14 cellular contexts compared by ENCODE assay signal in genomic region chr14:95875831-95876768, GRCh38. TPM values are rescaled to one million over a fixed set of nuclear protein-coding genes. Genes with fewer than 3 reads are reported as not detected.
DNase-seq lines count a peak whose midpoint lies in the region; ATAC-seq, FAIRE-seq and TF ChIP-seq lines count a peak whose summit lies in the region.
"Had no signal": no experiment of that assay in that cellular context is flagged by ENCODE, and none has a peak within 500 bp of the region (broad histone marks: within the 10 kb centered on the region; RNA-seq: fewer than 3 reads in every experiment).

No MANE protein-coding gene starts in this region.

- no peaks in the 10 kb centered on the region for H3K9me3 Mint-ChIP-seq in activated naive CD8-positive, alpha-beta T cell treated with anti-CD3 and anti-CD28 coated beads, Interleukin-2, amount 10 ng/mL, durations not matched to agents 7 days and 5 days
- H3K9me3 Mint-ChIP-seq in mesothelial cell of epicardium, result no peaks in the 10 kb centered on the region
- no peaks in the 10 kb centered on the region for H3K9me3 Mint-ChIP-seq in activated T-cell treated with anti-CD3 and anti-CD28 coated beads, Interleukin-2, amount 50 U/mL, for 24 hours
- H3K9me3 Mint-ChIP-seq in activated CD8-positive, alpha-beta T cell treated with anti-CD3 and anti-CD28 coated beads, Interleukin-2, amount 10 ng/mL, durations not matched to agents 7 days and 5 days (ENCODE audit: insufficient read depth), result no peaks in the 10 kb centered on the region

- H3K4me3 ChIP-seq in HAP-1, result peak overlapping the region; percentile 53
- H3K4me3 ChIP-seq: uterus had no signal

- no peaks in the 10 kb centered on the region for H3K36me3 Mint-ChIP-seq in activated naive CD8-positive, alpha-beta T cell treated with anti-CD3 and anti-CD28 coated beads, Interleukin-2, amount 10 ng/mL, durations not matched to agents 7 days and 5 days
- no peaks in the 10 kb centered on the region for H3K36me3 Mint-ChIP-seq in mesothelial cell of epicardium
- H3K36me3 Mint-ChIP-seq in activated T-cell treated with anti-CD3 and anti-CD28 coated beads, Interleukin-2, amount 50 U/mL, for 24 hours (ENCODE audit: low read depth), result no peaks in the 10 kb centered on the region
- H3K36me3 Mint-ChIP-seq in activated CD8-positive, alpha-beta T cell treated with anti-CD3 and anti-CD28 coated beads, Interleukin-2, amount 10 ng/mL, durations not matched to agents 7 days and 5 days (ENCODE audit: low read depth), result no peaks in the 10 kb centered on the region

- POLR2A ChIA-PET in activated naive CD8-positive, alpha-beta T cell treated with anti-CD3 and anti-CD28 coated beads, Interleukin-2, amount 10 ng/mL, durations not matched to agents 7 days and 5 days (lab: Charles Lee), result no interaction called here
- POLR2A ChIA-PET in activated CD8-positive, alpha-beta T cell treated with anti-CD3 and anti-CD28 coated beads, Interleukin-2, amount 10 ng/mL, durations not matched to agents 7 days and 5 days (lab: Charles Lee), result no interaction called here

- no peaks in the 10 kb centered on the region for H3K9me3 ChIP-seq in HAP-1
- H3K9me3 ChIP-seq: esophagus squamous epithelium, uterus had no signal

- CTCF ChIA-PET in activated CD8-positive, alpha-beta T cell treated with anti-CD3 and anti-CD28 coated beads, Interleukin-2, amount 10 ng/mL, durations not matched to agents 7 days and 5 days (lab: Charles Lee), result no interaction called here

- peak; percentile 42 for DNase-seq in Caki2 (ENCODE audit: low read depth)
- peak; percentile 6 to 67 for DNase-seq in HAP-1 (ENCODE audit: low spot score in 2 of 2)
- DNase-seq in activated naive CD8-positive, alpha-beta T cell treated with anti-CD3 and anti-CD28 coated beads, Interleukin-2, amount 10 ng/mL, durations not matched to agents 7 days and 5 days, result peak; percentile 32
- DNase-seq in mesothelial cell of epicardium (ENCODE audit: low spot score in 2 of 2, unreplicated experiment in 2 of 2), result no peak
- no peak for DNase-seq in activated T-cell treated with anti-CD3 and anti-CD28 coated beads, Interleukin-2, amount 50 U/mL, for 24 hours
- DNase-seq in urothelium cell line (ENCODE audit: low spot score), result no peak
- DNase-seq in activated CD8-positive, alpha-beta T cell treated with anti-CD3 and anti-CD28 coated beads, Interleukin-2, amount 10 ng/mL, durations not matched to agents 7 days and 5 days, result no peak
- DNase-seq: activated gamma-delta T cell treated with Interleukin-2 at 50 U/mL for 16 hours, esophagus squamous epithelium, T-helper 17 cell, uterus had no signal

- no peaks in the 10 kb centered on the region for H3K27me3 ChIP-seq in HAP-1 (ENCODE audit: low read depth)
- H3K27me3 ChIP-seq: uterus had no signal

- no peak for TF ChIP-seq CTCF in mesothelial cell of epicardium (IDR thresholded peaks at IDR 0.05; ENCODE audit: unreplicated experiment)

- H3K27ac Mint-ChIP-seq in activated naive CD8-positive, alpha-beta T cell treated with anti-CD3 and anti-CD28 coated beads, Interleukin-2, amount 10 ng/mL, durations not matched to agents 7 days and 5 days, result no peak overlapping the region
- H3K27ac Mint-ChIP-seq in mesothelial cell of epicardium, result no peak overlapping the region
- no peak overlapping the region for H3K27ac Mint-ChIP-seq in activated T-cell treated with anti-CD3 and anti-CD28 coated beads, Interleukin-2, amount 50 U/mL, for 24 hours
- no peak overlapping the region for H3K27ac Mint-ChIP-seq in activated CD8-positive, alpha-beta T cell treated with anti-CD3 and anti-CD28 coated beads, Interleukin-2, amount 10 ng/mL, durations not matched to agents 7 days and 5 days
- H3K27ac Mint-ChIP-seq: T-helper 17 cell had no signal

- no peak for ATAC-seq in activated naive CD8-positive, alpha-beta T cell treated with anti-CD3 and anti-CD28 coated beads, Interleukin-2, amount 10 ng/mL, durations not matched to agents 7 days and 5 days (ENCODE audit: low read depth)
- ATAC-seq in activated CD8-positive, alpha-beta T cell treated with anti-CD3 and anti-CD28 coated beads, Interleukin-2, amount 10 ng/mL, durations not matched to agents 7 days and 5 days, result no peak
- no peak for ATAC-seq in GM19397 (IDR thresholded peaks at IDR 0.05; ENCODE audit: unreplicated experiment)
- ATAC-seq: T-helper 17 cell had no signal

- H3K4me1 ChIP-seq in HAP-1, result peaks cover 3% of the 10 kb centered on the region
- H3K4me1 ChIP-seq: uterus had no signal

- H3K36me3 ChIP-seq in HAP-1 (replicated peaks), result no peaks in the 10 kb centered on the region
- H3K36me3 ChIP-seq: esophagus squamous epithelium, uterus had no signal

- peaks cover 57% of the 10 kb centered on the region for H3K27me3 Mint-ChIP-seq in activated naive CD8-positive, alpha-beta T cell treated with anti-CD3 and anti-CD28 coated beads, Interleukin-2, amount 10 ng/mL, durations not matched to agents 7 days and 5 days
- H3K27me3 Mint-ChIP-seq in mesothelial cell of epicardium (ENCODE audit: low read depth), result peaks cover 90% of the 10 kb centered on the region
- peaks cover 67% of the 10 kb centered on the region for H3K27me3 Mint-ChIP-seq in activated T-cell treated with anti-CD3 and anti-CD28 coated beads, Interleukin-2, amount 50 U/mL, for 24 hours
- H3K27me3 Mint-ChIP-seq in activated CD8-positive, alpha-beta T cell treated with anti-CD3 and anti-CD28 coated beads, Interleukin-2, amount 10 ng/mL, durations not matched to agents 7 days and 5 days (ENCODE audit: low read depth), result peaks cover 42% of the 10 kb centered on the region

- peaks cover 1% of the 10 kb centered on the region for H3K4me1 Mint-ChIP-seq in activated naive CD8-positive, alpha-beta T cell treated with anti-CD3 and anti-CD28 coated beads, Interleukin-2, amount 10 ng/mL, durations not matched to agents 7 days and 5 days
- H3K4me1 Mint-ChIP-seq in mesothelial cell of epicardium, result peaks cover 7% of the 10 kb centered on the region
- peaks cover 1% of the 10 kb centered on the region for H3K4me1 Mint-ChIP-seq in activated T-cell treated with anti-CD3 and anti-CD28 coated beads, Interleukin-2, amount 50 U/mL, for 24 hours (ENCODE audit: low read depth)
- no peaks in the 10 kb centered on the region for H3K4me1 Mint-ChIP-seq in activated CD8-positive, alpha-beta T cell treated with anti-CD3 and anti-CD28 coated beads, Interleukin-2, amount 10 ng/mL, durations not matched to agents 7 days and 5 days (ENCODE audit: low read depth)

- H3K4me3 Mint-ChIP-seq in activated naive CD8-positive, alpha-beta T cell treated with anti-CD3 and anti-CD28 coated beads, Interleukin-2, amount 10 ng/mL, durations not matched to agents 7 days and 5 days, result no peak overlapping the region
- peak overlapping the region; percentile 63 for H3K4me3 Mint-ChIP-seq in mesothelial cell of epicardium
- no peak overlapping the region for H3K4me3 Mint-ChIP-seq in activated T-cell treated with anti-CD3 and anti-CD28 coated beads, Interleukin-2, amount 50 U/mL, for 24 hours
- H3K4me3 Mint-ChIP-seq in activated CD8-positive, alpha-beta T cell treated with anti-CD3 and anti-CD28 coated beads, Interleukin-2, amount 10 ng/mL, durations not matched to agents 7 days and 5 days, result no peak overlapping the region
- H3K4me3 Mint-ChIP-seq: T-helper 17 cell had no signal

- in situ Hi-C loops in Caki2 (cut with HindIII; ENCODE audit: low pct_unique_long_range_greater_than_20kb, low sequenced_read_pairs), result no loop called here
- in situ Hi-C loops in HAP-1 (cut with MboI; ENCODE audit: low sequenced_read_pairs), result no loop called here

- no peak for FAIRE-seq in urothelium cell line (lab: Jason Lieb, UNC)
- FAIRE-seq: G401.6 had no signal

RNA-seq across cellular contexts. Expression of gene TUNAR, which starts 0.5 kb away (rescaled TPM):
- 4.4 and 5.4 TPM in 2 replicates for total RNA-seq in Caki2 (2014; rRNA removed; shearing (Covaris generic); ENCODE audit: low replicate concordance)
- total RNA-seq in activated naive CD8-positive, alpha-beta T cell treated with anti-CD3 and anti-CD28 coated beads, Interleukin-2, amount 10 ng/mL, durations not matched to agents 7 days and 5 days, result not detected
- total RNA-seq in mesothelial cell of epicardium, result not detected in 3 replicates
- not detected for total RNA-seq in activated CD8-positive, alpha-beta T cell treated with anti-CD3 and anti-CD28 coated beads, Interleukin-2, amount 10 ng/mL, durations not matched to agents 7 days and 5 days
- total RNA-seq: esophagus squamous epithelium, M059J, T-helper 17 cell had no signal

Comparison
In these comparisons a context has a peak if more than half of its experiments do, and no peak if none do; other contexts are left out.
1. DNase-seq: peak in Caki2 (single experiment), HAP-1 (2 of 2) and activated naive CD8-positive, alpha-beta T cell treated with anti-CD3 and anti-CD28 coated beads, Interleukin-2, amount 10 ng/mL, durations not matched to agents 7 days and 5 days (single experiment); none in mesothelial cell of epicardium (0 of 2), activated T-cell treated with anti-CD3 and anti-CD28 coated beads, Interleukin-2, amount 50 U/mL, for 24 hours (single experiment), urothelium cell line (single experiment) and activated CD8-positive, alpha-beta T cell treated with anti-CD3 and anti-CD28 coated beads, Interleukin-2, amount 10 ng/mL, durations not matched to agents 7 days and 5 days (single experiment).